Comparison of ENCODE assay signal across 8 cellular contexts in genomic region chr18:2654105-2654827, GRCh38. TPM values are rescaled to one million over a fixed set of nuclear protein-coding genes. Genes with fewer than 3 reads are reported as not detected.
DNase-seq lines count a peak whose midpoint lies in the region; ATAC-seq and TF ChIP-seq lines count a peak whose summit lies in the region.

No MANE protein-coding gene starts in this region.

- H3K27ac Mint-ChIP-seq in activated CD8-positive, alpha-beta T cell treated with anti-CD3 and anti-CD28 coated beads, Interleukin-2, amount 10 ng/mL, durations not matched to agents 7 days and 5 days = peak overlapping the region; percentile 95
- peak overlapping the region; percentile 91 to 99 (median 95) for H3K27ac Mint-ChIP-seq in immature natural killer cell

- POLR2A ChIA-PET in activated CD8-positive, alpha-beta T cell treated with anti-CD3 and anti-CD28 coated beads, Interleukin-2, amount 10 ng/mL, durations not matched to agents 7 days and 5 days (lab: Charles Lee) = interaction anchor here (0.6 to 5.9 kb wide), 4 partner anchors 12 to 48 kb away, joined by 3 to 295 read pairs (median 9); no protein-coding TSS in a partner anchor

- no peaks in the 10 kb centered on the region for H3K9me3 Mint-ChIP-seq in activated CD8-positive, alpha-beta T cell treated with anti-CD3 and anti-CD28 coated beads, Interleukin-2, amount 10 ng/mL, durations not matched to agents 7 days and 5 days (ENCODE audit: insufficient read depth)
- H3K9me3 Mint-ChIP-seq in immature natural killer cell = peaks cover 0 to 1% (median 0%) of the 10 kb centered on the region in 6 donors

- no peaks in the 10 kb centered on the region for H3K27me3 Mint-ChIP-seq in activated CD8-positive, alpha-beta T cell treated with anti-CD3 and anti-CD28 coated beads, Interleukin-2, amount 10 ng/mL, durations not matched to agents 7 days and 5 days (ENCODE audit: low read depth)
- peaks cover 7 to 19% (median 17%) of the 10 kb centered on the region in 3 donors for H3K27me3 Mint-ChIP-seq in immature natural killer cell (ENCODE audit: low read depth in 3 of 3)

- H3K27me3 ChIP-seq in stomach = no peaks in the 10 kb centered on the region

- H3K4me3 ChIP-seq in stomach = peak overlapping the region; percentile 77 to 93 (median 86)

- H3K4me1 Mint-ChIP-seq in activated CD8-positive, alpha-beta T cell treated with anti-CD3 and anti-CD28 coated beads, Interleukin-2, amount 10 ng/mL, durations not matched to agents 7 days and 5 days (ENCODE audit: low read depth) = peaks cover 37% of the 10 kb centered on the region
- H3K4me1 Mint-ChIP-seq in immature natural killer cell = peaks cover 33 to 42% of the 10 kb centered on the region in 2 donors

- WGBS in stomach, 5 donors = 26 to 42% (median 39%) methylated on average over 11 of the region's 11 CpGs

- intact Hi-C loops in stomach (cut with DNase I; ENCODE audit: low total_unique reads) = loop anchor here (10.0 kb wide), 1 partner anchor 79 kb away; the partner anchor contains the start of genes METTL4 and NDC80

- no peaks in the 10 kb centered on the region for H3K9me3 ChIP-seq in stomach

- ATAC-seq in activated CD8-positive, alpha-beta T cell treated with anti-CD3 and anti-CD28 coated beads, Interleukin-2, amount 10 ng/mL, durations not matched to agents 7 days and 5 days = no peak

- no peak for TF ChIP-seq CTCF in stomach (IDR thresholded peaks at IDR 0.05)

- TF ChIP-seq EP300 in stomach (IDR thresholded peaks at IDR 0.05) = no peak

- no peak for TF ChIP-seq POLR2A in stomach (IDR thresholded peaks at IDR 0.05)

- DNase-seq in SHP77 treated with DMSO at 0.1 percent for 48 hours (lab: John Stamatoyannopoulos, UW) (peak; percentile 4), SHP77 (lab: John Stamatoyannopoulos, UW) (no peak), immature natural killer cell (no peak), stomach (no peak), AG08396 (ENCODE audit: low spot score) (no peak), A172 (ENCODE audit: low spot score) (no peak), hippocampal formation (lab: John Stamatoyannopoulos, UW) (no peak)
- no peak for DNase-seq in activated CD8-positive, alpha-beta T cell treated with anti-CD3 and anti-CD28 coated beads, Interleukin-2, amount 10 ng/mL, durations not matched to agents 7 days and 5 days

- peak overlapping the region in 4 of 5 donors; percentile 98 to 99 (median 98) for H3K27ac ChIP-seq in stomach

- CTCF ChIA-PET in activated CD8-positive, alpha-beta T cell treated with anti-CD3 and anti-CD28 coated beads, Interleukin-2, amount 10 ng/mL, durations not matched to agents 7 days and 5 days (lab: Charles Lee) = interaction anchor here (0.9 to 1.4 kb wide), 3 partner anchors 13 to 82 kb away, joined by 3 to 8 read pairs (median 3); no protein-coding TSS in a partner anchor

- H3K4me3 Mint-ChIP-seq in activated CD8-positive, alpha-beta T cell treated with anti-CD3 and anti-CD28 coated beads, Interleukin-2, amount 10 ng/mL, durations not matched to agents 7 days and 5 days = peak overlapping the region; percentile 92
- peak overlapping the region; percentile 87 to 97 (median 92) for H3K4me3 Mint-ChIP-seq in immature natural killer cell

- H3K36me3 Mint-ChIP-seq in activated CD8-positive, alpha-beta T cell treated with anti-CD3 and anti-CD28 coated beads, Interleukin-2, amount 10 ng/mL, durations not matched to agents 7 days and 5 days (ENCODE audit: low read depth) = peaks cover 22% of the 10 kb centered on the region
- H3K36me3 Mint-ChIP-seq in immature natural killer cell = peaks cover 0 to 4% (median 0%) of the 10 kb centered on the region in 3 donors

- H3K36me3 ChIP-seq in stomach = no peaks in the 10 kb centered on the region

- H3K4me1 ChIP-seq in stomach = peaks cover 12 to 41% (median 28%) of the 10 kb centered on the region in 4 donors

RNA-seq across cellular contexts. Expression of gene SMCHD1, which starts 1.3 kb away (rescaled TPM):
- total RNA-seq in activated CD8-positive, alpha-beta T cell treated with anti-CD3 and anti-CD28 coated beads, Interleukin-2, amount 10 ng/mL, durations not matched to agents 7 days and 5 days = 100 to 1,000 TPM; 137 to 142 TPM
- polyA plus RNA-seq in immature natural killer cell (10 to 100 TPM; 13.9 to 31.0 (median 17.8) TPM), stomach (1 to 10 TPM; 5.0 to 8.1 (median 5.7) TPM)
- total RNA-seq in stomach = 100 to 1,000 TPM in 3 of 5 donors, 10 to 100 TPM in 2; 53.6 to 377 (median 107) TPM
- 53.7 and 78.3 TPM in 2 replicates for total RNA-seq in A172 (2014; rRNA removed; shearing (Covaris generic))
